10 cellular contexts compared by ENCODE assay signal in the genomic region with DNA sequence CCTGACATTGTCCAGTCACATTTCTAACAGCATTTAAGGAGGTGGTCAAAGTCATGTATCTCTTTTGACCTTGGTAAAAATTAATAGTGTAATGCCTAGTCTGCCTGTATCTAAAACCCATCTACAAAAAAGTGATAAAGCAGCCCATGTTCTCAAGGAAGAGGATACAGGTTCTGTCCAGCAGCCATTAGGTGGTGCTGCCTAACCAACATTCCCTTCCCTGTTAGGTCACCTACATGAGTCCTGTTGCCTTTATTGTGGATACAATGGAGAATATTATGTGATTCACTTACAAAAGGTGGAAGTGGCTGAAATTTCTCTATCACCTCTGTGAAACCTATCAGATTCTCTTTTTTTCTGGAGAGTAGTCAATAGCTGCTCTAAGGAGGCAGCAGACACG. TPM values are rescaled to one million over a fixed set of nuclear protein-coding genes. Genes with fewer than 3 reads are reported as not detected.
A peak's percentile ranks its signal among the peaks of the same experiment; 100 is the strongest.
DNase-seq lines count a peak whose midpoint lies in the region; ATAC-seq and TF ChIP-seq lines count a peak whose summit lies in the region.
"Had no signal": no experiment of that assay in that cellular context is flagged by ENCODE, and none has a peak within 500 bp of the region (broad histone marks: within the 10 kb centered on the region; RNA-seq: fewer than 3 reads in every experiment).

No MANE protein-coding gene starts in this region.

- in situ Hi-C loops in astrocyte of the spinal cord (cut with HindIII; ENCODE audit: low sequenced_read_pairs) = no loop called here

- H3K4me3 Mint-ChIP-seq in activated CD4-positive, alpha-beta T cell treated with anti-CD3 and anti-CD28 coated beads for 36 hours = no peak overlapping the region
- no peak overlapping the region for H3K4me3 Mint-ChIP-seq in activated T-cell treated with anti-CD3 and anti-CD28 coated beads, Interleukin-2, amount 50 U/mL, for 4 hours
- H3K4me3 Mint-ChIP-seq: activated B cell treated with CpG ODN at 0.5 μM for 24 hours had no signal

- H3K4me1 Mint-ChIP-seq in activated CD4-positive, alpha-beta T cell treated with anti-CD3 and anti-CD28 coated beads for 36 hours = no peaks in the 10 kb centered on the region
- no peaks in the 10 kb centered on the region for H3K4me1 Mint-ChIP-seq in activated T-cell treated with anti-CD3 and anti-CD28 coated beads, Interleukin-2, amount 50 U/mL, for 4 hours (ENCODE audit: low read depth)
- H3K4me1 Mint-ChIP-seq: activated B cell treated with CpG ODN at 0.5 μM for 24 hours had no signal

- DNase-seq in activated CD4-positive, alpha-beta T cell treated with anti-CD3 and anti-CD28 coated beads for 36 hours = peak; percentile 9
- DNase-seq in activated CD4-positive, alpha-beta T cell treated with anti-CD3 and anti-CD28 coated beads for 48 hours = no peak
- peak; percentile 23 for DNase-seq in MV-4-11 (lab: John Stamatoyannopoulos, UW)
- DNase-seq in astrocyte of the spinal cord (ENCODE audit: low read depth, low spot score) = no peak
- DNase-seq in left lobe of liver (ENCODE audit: low spot score) = peak; percentile 51
- no peak for DNase-seq in activated T-cell treated with anti-CD3 and anti-CD28 coated beads, Interleukin-2, amount 50 U/mL, for 4 hours
- DNase-seq in T-helper 1 cell = no peak
- DNase-seq: activated B cell treated with CpG ODN at 0.5 μM for 24 hours had no signal

- TF ChIP-seq CTCF in astrocyte of the spinal cord (IDR thresholded peaks at IDR 0.05; ENCODE audit: low read depth, low read length) = peak; percentile 17

- no peak overlapping the region for H3K27ac Mint-ChIP-seq in activated CD4-positive, alpha-beta T cell treated with anti-CD3 and anti-CD28 coated beads for 36 hours
- H3K27ac Mint-ChIP-seq: activated B cell treated with CpG ODN at 0.5 μM for 24 hours had no signal

- CTCF ChIA-PET in activated CD4-positive, alpha-beta T cell treated with anti-CD3 and anti-CD28 coated beads for 36 hours (lab: Charles Lee) = interaction anchor here (0.6 kb wide), 1 partner anchor 184 kb away, joined by 3 read pairs; no protein-coding TSS in a partner anchor

- no peaks in the 10 kb centered on the region for H3K36me3 Mint-ChIP-seq in activated CD4-positive, alpha-beta T cell treated with anti-CD3 and anti-CD28 coated beads for 36 hours (ENCODE audit: low read depth)
- H3K36me3 Mint-ChIP-seq in activated T-cell treated with anti-CD3 and anti-CD28 coated beads, Interleukin-2, amount 50 U/mL, for 4 hours (ENCODE audit: insufficient read depth) = no peaks in the 10 kb centered on the region

- peaks cover 10% of the 10 kb centered on the region for H3K9me3 Mint-ChIP-seq in activated CD4-positive, alpha-beta T cell treated with anti-CD3 and anti-CD28 coated beads for 36 hours (ENCODE audit: low read depth)
- peaks cover 20% of the 10 kb centered on the region for H3K9me3 Mint-ChIP-seq in activated T-cell treated with anti-CD3 and anti-CD28 coated beads, Interleukin-2, amount 50 U/mL, for 4 hours

- H3K4me3 ChIP-seq in astrocyte of the spinal cord (ENCODE audit: low read depth, low read length) = no peak overlapping the region
- H3K4me3 ChIP-seq: BLaER1 had no signal

- POLR2A ChIA-PET in activated CD4-positive, alpha-beta T cell treated with anti-CD3 and anti-CD28 coated beads for 36 hours (lab: Charles Lee) = no interaction called here

- intact Hi-C loops in activated CD4-positive, alpha-beta T cell treated with anti-CD3 and anti-CD28 coated beads for 36 hours (cut with DNase I, micrococcal nuclease) = no loop called here

- no peaks in the 10 kb centered on the region for H3K27me3 Mint-ChIP-seq in activated CD4-positive, alpha-beta T cell treated with anti-CD3 and anti-CD28 coated beads for 36 hours
- H3K27me3 Mint-ChIP-seq in activated T-cell treated with anti-CD3 and anti-CD28 coated beads, Interleukin-2, amount 50 U/mL, for 4 hours (ENCODE audit: low read depth) = no peaks in the 10 kb centered on the region

- ATAC-seq in activated CD4-positive, alpha-beta T cell treated with anti-CD3 and anti-CD28 coated beads for 36 hours = no peak
- ATAC-seq in left lobe of liver (peak; percentile 97), HG03354 (IDR thresholded peaks at IDR 0.05; ENCODE audit: poor library complexity, severe bottlenecking, unreplicated experiment) (no peak)
- no peak for ATAC-seq in activated T-cell treated with anti-CD3 and anti-CD28 coated beads, Interleukin-2, amount 50 U/mL, for 4 hours

RNA-seq across cellular contexts. Expression of gene AQP4, which starts 52.5 kb away (rescaled TPM):
- not detected for total RNA-seq in activated CD4-positive, alpha-beta T cell treated with anti-CD3 and anti-CD28 coated beads for 36 hours
- 0.45 TPM for total RNA-seq in left lobe of liver
- under 1 TPM; 0.08 to 0.15 (median 0.11) TPM for total RNA-seq in activated T-cell treated with anti-CD3 and anti-CD28 coated beads, Interleukin-2, amount 50 U/mL, for 4 hours
- total RNA-seq: activated B cell treated with CpG ODN at 0.5 μM for 24 hours had no signal

Comparison
In these comparisons a context has a peak if more than half of its experiments do, and no peak if none do; other contexts are left out.
1. DNase-seq: peak in activated CD4-positive, alpha-beta T cell treated with anti-CD3 and anti-CD28 coated beads for 36 hours (single experiment), MV-4-11 (single experiment) and left lobe of liver (single experiment); none in activated CD4-positive, alpha-beta T cell treated with anti-CD3 and anti-CD28 coated beads for 48 hours (single experiment), astrocyte of the spinal cord (single experiment), activated T-cell treated with anti-CD3 and anti-CD28 coated beads, Interleukin-2, amount 50 U/mL, for 4 hours (single experiment) and T-helper 1 cell (0 of 5).